8 cellular contexts compared by ENCODE assay signal in genomic region chrX:101097546-101098453, GRCh38. TPM values are rescaled to one million over a fixed set of nuclear protein-coding genes. Genes with fewer than 3 reads are reported as not detected.
DNase-seq lines count a peak whose midpoint lies in the region; ATAC-seq and TF ChIP-seq lines count a peak whose summit lies in the region.

CENPI (plus strand) TSS chrX:101098204; CDS start chrX:101101071, 2,867 bp downstream.

- H3K9me3 ChIP-seq in adrenal gland (replicated peaks in 1 of 3) (no peaks in the 10 kb centered on the region), parathyroid adenoma (ENCODE audit: control insufficient read depth, low read length) (no peaks in the 10 kb centered on the region), transverse colon (no peaks in the 10 kb centered on the region)

- H3K36me3 ChIP-seq in adrenal gland (replicated peaks in 1 of 2) (no peaks in the 10 kb centered on the region), parathyroid adenoma (ENCODE audit: control insufficient read depth, insufficient read depth, low read length) (no peaks in the 10 kb centered on the region), transverse colon (no peaks in the 10 kb centered on the region)

- ATAC-seq in HG02870 (IDR thresholded peaks at IDR 0.05; ENCODE audit: unreplicated experiment) = peak; percentile 99
- peak; percentile 99 to 100 (median 100) for ATAC-seq in T-cell (replicated peaks in 1 of 4)

- TF ChIP-seq CTCF in GM13977 (IDR thresholded peaks at IDR 0.05; ENCODE audit: extremely low read depth, insufficient read depth, missing control alignments) = no peak
- TF ChIP-seq CTCF in adrenal gland (IDR thresholded peaks at IDR 0.05) = no peak
- TF ChIP-seq CTCF in parathyroid adenoma (IDR thresholded peaks at IDR 0.05) = no peak
- TF ChIP-seq CTCF in transverse colon (IDR thresholded peaks at IDR 0.05) = no peak

- in situ Hi-C loops in GM13977 (cut with MboI; ENCODE audit: low pct_unique_long_range_greater_than_20kb, low sequenced_read_pairs, unreplicated experiment) (no loop called here), transverse colon (cut with MboI; ENCODE audit: low pct_ligation_motif_present in 1 of 4, low pct_unique_long_range_greater_than_20kb in 1 of 4, low sequenced_read_pairs in 3 of 4) (no loop called here)

- peak within 1 kb of the TSS; percentile 73 to 87 (median 84) for H3K4me3 Mint-ChIP-seq in T-cell

- peak; percentile 91 for DNase-seq in GM13977 (ENCODE audit: low spot score)
- DNase-seq in NCI-H146 (lab: John Stamatoyannopoulos, UW) = peak; percentile 94
- DNase-seq in T-cell = peak; percentile 80 to 95 (median 91)
- peak; percentile 92 to 97 (median 93) for DNase-seq in adrenal gland
- DNase-seq in cardiac septum (ENCODE audit: low spot score) = peak; percentile 97
- DNase-seq in transverse colon = peak; percentile 95

- peak within 1 kb of the TSS; percentile 13 to 68 (median 62) for H3K27ac ChIP-seq in adrenal gland
- peak within 1 kb of the TSS; percentile 67 for H3K27ac ChIP-seq in parathyroid adenoma
- peak within 1 kb of the TSS; percentile 70 to 84 (median 79) for H3K27ac ChIP-seq in transverse colon

- H3K9ac ChIP-seq in parathyroid adenoma = no peak within 1 kb of the TSS

- TF ChIP-seq EP300 in transverse colon (IDR thresholded peaks at IDR 0.05; ENCODE audit: low read depth) = no peak

- 0 to 54% (median 15%) methylated on average over 15 to 48 of the region's 48 CpGs for WGBS in adrenal gland, 4 donors
- WGBS in transverse colon (ENCODE audit: low coverage in 1 of 2), 2 donors = 49% methylated on average over 48 of the region's 48 CpGs; no CpG with 5 or more reads in 1 of the 2 donors

- H3K36me3 Mint-ChIP-seq in T-cell = no peaks in the 10 kb centered on the region

- intact Hi-C loops in adrenal gland (cut with DNase I) = no loop called here
- intact Hi-C loops in cardiac septum (cut with DNase I) = no loop called here
- intact Hi-C loops in transverse colon (cut with DNase I; ENCODE audit: low total_unique reads) = no loop called here

- H3K27ac Mint-ChIP-seq in T-cell = peak within 1 kb of the TSS; percentile 83 to 94

- no peaks in the 10 kb centered on the region for H3K9me3 Mint-ChIP-seq in T-cell

- no peaks in the 10 kb centered on the region for H3K79me2 ChIP-seq in parathyroid adenoma

- peaks cover 0 to 3% of the 10 kb centered on the region in 2 donors for H3K27me3 Mint-ChIP-seq in T-cell

- H3K27me3 ChIP-seq in adrenal gland (no peaks in the 10 kb centered on the region), parathyroid adenoma (ENCODE audit: control insufficient read depth, insufficient read depth, low read length) (no peaks in the 10 kb centered on the region), transverse colon (no peaks in the 10 kb centered on the region)

- H3K4me1 ChIP-seq in adrenal gland (replicated peaks in 1 of 2) (no peaks in the 10 kb centered on the region), parathyroid adenoma (no peaks in the 10 kb centered on the region), transverse colon (peaks cover 0 to 4% (median 0%) of the 10 kb centered on the region in 4 donors)

- peak in 1 of 2 donors; percentile 35 for TF ChIP-seq POLR2A in adrenal gland (IDR thresholded peaks at IDR 0.05)
- TF ChIP-seq POLR2A in transverse colon (IDR thresholded peaks at IDR 0.05) = peak; percentile 25

- H3K4me1 Mint-ChIP-seq in T-cell = peaks cover 2 to 14% (median 11%) of the 10 kb centered on the region in 3 donors

- H2AFZ ChIP-seq in parathyroid adenoma = peak within 1 kb of the TSS; percentile 83

- peak within 1 kb of the TSS; percentile 62 for H3K4me2 ChIP-seq in parathyroid adenoma (ENCODE audit: low read length)

- POLR2A ChIA-PET in T-cell (lab: Charles Lee) = interaction anchor here in 1 of 2 donors (0.6 kb wide), 1 partner anchor 48 kb away, joined by 3 read pairs; no protein-coding TSS in a partner anchor

- H3K4me3 ChIP-seq in adrenal gland = peak within 1 kb of the TSS in 2 of 4 donors; percentile 26 to 52
- peak within 1 kb of the TSS; percentile 59 for H3K4me3 ChIP-seq in parathyroid adenoma (ENCODE audit: low read depth, low read length)
- peak within 1 kb of the TSS in 3 of 4 donors; percentile 34 to 55 (median 40) for H3K4me3 ChIP-seq in transverse colon

- CTCF ChIA-PET in T-cell (lab: Charles Lee) = interaction anchor here (0.6 to 0.7 kb wide), 2 partner anchors 9 to 62 kb away, joined by 7 to 12 read pairs; no protein-coding TSS in a partner anchor

RNA-seq across cellular contexts. Expression of gene CENPI, which starts in this region (rescaled TPM):
- total RNA-seq in T-cell (under 1 TPM; 0.42 to 0.95 (median 0.85) TPM), adrenal gland (1 to 10 TPM in 2 of 8 donors, under 1 TPM in 6; 0.06 to 1.1 (median 0.61) TPM), cardiac septum (0.46 TPM), transverse colon (1 to 10 TPM in 2 of 4 donors, under 1 TPM in 1, not detected in 1; 0.68 to 1.7 (median 1.2) TPM)
- 1 to 10 TPM in 1 of 3 donors, under 1 TPM in 2; 0.16 to 1.5 (median 0.27) TPM for polyA plus RNA-seq in adrenal gland

Comparison
In these comparisons a context has a peak if more than half of its experiments do, and no peak if none do; other contexts are left out.
1. Peak in DNase-seq and ATAC-seq in T-cell; RNA of the gene not detected or under 1 TPM.
2. Peak in DNase-seq in cardiac septum; RNA of the gene not detected or under 1 TPM.